In the genomic region with DNA sequence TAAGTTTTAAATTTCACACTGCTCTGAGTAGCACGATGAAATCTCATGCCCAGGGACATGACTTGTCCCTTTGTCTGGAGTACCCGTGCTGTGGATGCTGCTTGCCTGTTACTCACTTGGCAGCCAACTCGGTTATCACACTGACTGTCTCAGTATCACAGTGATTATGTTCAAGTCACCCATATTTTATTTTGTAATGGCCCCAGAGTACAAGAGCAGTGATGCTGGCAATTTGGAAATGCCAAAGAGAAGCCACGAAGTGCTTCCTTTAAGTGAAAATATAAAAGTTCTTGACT, we compare ENCODE assay signal across 20 cellular contexts. TPM values are rescaled to one million over a fixed set of nuclear protein-coding genes. Genes with fewer than 3 reads are reported as not detected.
A peak's percentile ranks its signal among the peaks of the same experiment; 100 is the strongest.
DNase-seq lines count a peak whose midpoint lies in the region; ATAC-seq, FAIRE-seq and TF ChIP-seq lines count a peak whose summit lies in the region.
"Had no signal": no experiment of that assay in that cellular context is flagged by ENCODE, and none has a peak within 500 bp of the region (broad histone marks: within the 10 kb centered on the region; RNA-seq: fewer than 3 reads in every experiment).

No MANE protein-coding gene starts in this region.

- H3K9me2 ChIP-seq in GM23248 (ENCODE audit: insufficient read depth) (no peaks in the 10 kb centered on the region), MM.1S (replicated peaks; ENCODE audit: insufficient read depth, low read length) (no peaks in the 10 kb centered on the region)

- H3K9me3 Mint-ChIP-seq in WTC11, result peaks cover 4% of the 10 kb centered on the region; the same call in 1 of the 2 replicates
- no peaks in the 10 kb centered on the region for H3K9me3 Mint-ChIP-seq in activated T-cell treated with anti-CD3 and anti-CD28 coated beads, Interleukin-2, amount 50 U/mL, for 72 hours
- H3K9me3 Mint-ChIP-seq: CD4-positive, alpha-beta memory T cell; H9 had no signal

- DNase-seq in GM23248 (peak; percentile 18), MM.1S (no peak), WTC11 (ENCODE audit: low spot score) (no peak), foreskin keratinocyte (no peak), ascending aorta (ENCODE audit: low spot score in 2 of 2) (no peak), HTR-8/SVneo (ENCODE audit: insufficient read length, low spot score) (no peak), lower lobe of right lung (no peak)
- no peak for DNase-seq in activated T-cell treated with anti-CD3 and anti-CD28 coated beads, Interleukin-2, amount 50 U/mL, for 72 hours
- DNase-seq: BE2C; CD4-positive, alpha-beta memory T cell; COR-L47; DND-41; GDM1; H9 had no signal

- H4K20me1 ChIP-seq in GM23248 (ENCODE audit: insufficient read depth) (no peaks in the 10 kb centered on the region), MM.1S (ENCODE audit: insufficient read depth, low read length) (no peaks in the 10 kb centered on the region)

- H3K9me3 ChIP-seq in GM23248 (ENCODE audit: low read depth) (no peaks in the 10 kb centered on the region), MM.1S (replicated peaks; ENCODE audit: insufficient read depth, low read length) (no peaks in the 10 kb centered on the region), ascending aorta (no peaks in the 10 kb centered on the region), lower lobe of right lung (no peaks in the 10 kb centered on the region)
- H3K9me3 ChIP-seq: A549, BE2C had no signal

- no peak for FAIRE-seq in HTR-8/SVneo (lab: Jason Lieb, UNC)
- FAIRE-seq: A549, D721Med, GM12892, GM19239 had no signal

- in situ Hi-C loops in GM23248 (cut with MboI), result no loop called here

- H2AFZ ChIP-seq in GM23248, result no peak overlapping the region
- peak overlapping the region; percentile 12; the same call in 1 of the 2 replicates for H2AFZ ChIP-seq in MM.1S (ENCODE audit: low read length)

- no peaks in the 10 kb centered on the region for H3K36me3 Mint-ChIP-seq in WTC11
- no peaks in the 10 kb centered on the region for H3K36me3 Mint-ChIP-seq in activated T-cell treated with anti-CD3 and anti-CD28 coated beads, Interleukin-2, amount 50 U/mL, for 72 hours (ENCODE audit: insufficient read depth in 2 of 2)
- H3K36me3 Mint-ChIP-seq: CD4-positive, alpha-beta memory T cell had no signal

- H3K27me3 ChIP-seq in GM23248 (replicated peaks; ENCODE audit: insufficient read depth) (peaks cover 11% of the 10 kb centered on the region; the same call in 1 of the 2 replicates), MM.1S (replicated peaks; ENCODE audit: insufficient read depth, low read length) (no peaks in the 10 kb centered on the region), foreskin keratinocyte (peaks cover 2% of the 10 kb centered on the region), ascending aorta (no peaks in the 10 kb centered on the region), lower lobe of right lung (ENCODE audit: low read depth) (no peaks in the 10 kb centered on the region)

- ATAC-seq in WTC11 (no peak), foreskin keratinocyte (peak; percentile 11), lower lobe of right lung (no peak)
- no peak for ATAC-seq in activated T-cell treated with anti-CD3 and anti-CD28 coated beads, Interleukin-2, amount 50 U/mL, for 72 hours (replicated peaks in 1 of 2)
- ATAC-seq: A549 had no signal

- H3K27ac ChIP-seq in GM23248 (no peak overlapping the region), MM.1S (ENCODE audit: low read length) (no peak overlapping the region), foreskin keratinocyte (no peak overlapping the region), ascending aorta (no peak overlapping the region), lower lobe of right lung (no peak overlapping the region)
- H3K27ac ChIP-seq: A549, C4-2B had no signal

- H3K79me2 ChIP-seq in GM23248 (ENCODE audit: insufficient read depth), result no peaks in the 10 kb centered on the region
- no peaks in the 10 kb centered on the region for H3K79me2 ChIP-seq in MM.1S (ENCODE audit: low read length)

- H3K4me2 ChIP-seq in GM23248 (ENCODE audit: unreplicated experiment), result no peak overlapping the region
- peak overlapping the region; percentile 55; the same call in 1 of the 2 replicates for H3K4me2 ChIP-seq in MM.1S (ENCODE audit: low read depth, low read length)
- H3K4me2 ChIP-seq: A549 had no signal

- H3K4me1 ChIP-seq in GM23248 (ENCODE audit: insufficient read depth) (no peaks in the 10 kb centered on the region), MM.1S (ENCODE audit: low read length) (peaks cover 33% of the 10 kb centered on the region), foreskin keratinocyte (no peaks in the 10 kb centered on the region), ascending aorta (peaks cover 0 to 3% of the 10 kb centered on the region in 2 donors), lower lobe of right lung (no peaks in the 10 kb centered on the region)
- H3K4me1 ChIP-seq: A549, BE2C had no signal

- H3K36me3 ChIP-seq in GM23248 (ENCODE audit: low read depth) (no peaks in the 10 kb centered on the region), MM.1S (replicated peaks; ENCODE audit: insufficient read depth, low read length) (no peaks in the 10 kb centered on the region), ascending aorta (no peaks in the 10 kb centered on the region), lower lobe of right lung (no peaks in the 10 kb centered on the region)
- H3K36me3 ChIP-seq: BE2C had no signal

- H3K4me3 Mint-ChIP-seq in WTC11, result no peak overlapping the region
- no peak overlapping the region for H3K4me3 Mint-ChIP-seq in activated T-cell treated with anti-CD3 and anti-CD28 coated beads, Interleukin-2, amount 50 U/mL, for 72 hours
- H3K4me3 Mint-ChIP-seq: CD4-positive, alpha-beta memory T cell; H9 had no signal

- H3F3A ChIP-seq in GM23248 (ENCODE audit: insufficient read depth), result no peaks in the 10 kb centered on the region
- H3F3A ChIP-seq in MM.1S (ENCODE audit: insufficient read depth, low read length), result no peaks in the 10 kb centered on the region

- CTCF ChIA-PET in WTC11 (lab: Charles Lee), result no interaction called here

- no peak overlapping the region for H3K9ac ChIP-seq in GM23248
- no peak overlapping the region for H3K9ac ChIP-seq in MM.1S (ENCODE audit: low read length)

- H3K27me3 Mint-ChIP-seq in WTC11 (ENCODE audit: low read depth), result peaks cover 3% of the 10 kb centered on the region
- peaks cover 19% of the 10 kb centered on the region for H3K27me3 Mint-ChIP-seq in activated T-cell treated with anti-CD3 and anti-CD28 coated beads, Interleukin-2, amount 50 U/mL, for 72 hours (ENCODE audit: low read depth)

- no peak overlapping the region for H3K4me3 ChIP-seq in GM23248
- H3K4me3 ChIP-seq in MM.1S (ENCODE audit: low read length), result no peak overlapping the region
- H3K4me3 ChIP-seq in ascending aorta, result no peak overlapping the region
- no peak overlapping the region for H3K4me3 ChIP-seq in lower lobe of right lung
- H3K4me3 ChIP-seq: A549 had no signal

- POLR2A ChIA-PET in WTC11 (lab: Charles Lee), result interaction anchor here (0.7 kb wide), 1 partner anchor 1518 kb away, joined by 3 read pairs; no protein-coding TSS in a partner anchor

- WGBS in GM23248 (ENCODE audit: low coverage in 1 of 2, low lambda C conversion rate in 2 of 2, missing lambda C conversion rate in 2 of 2), 2 experiments, result 9 to 10% methylated on average over 4 of the region's 4 CpGs

- intact Hi-C loops in ascending aorta (cut with DNase I) (no loop called here), lower lobe of right lung (cut with DNase I) (no loop called here)

- no peak overlapping the region for H3K27ac Mint-ChIP-seq in WTC11
- H3K27ac Mint-ChIP-seq in activated T-cell treated with anti-CD3 and anti-CD28 coated beads, Interleukin-2, amount 50 U/mL, for 72 hours, result no peak overlapping the region

- H3K4me1 Mint-ChIP-seq in WTC11, result peaks cover 65% of the 10 kb centered on the region
- H3K4me1 Mint-ChIP-seq in activated T-cell treated with anti-CD3 and anti-CD28 coated beads, Interleukin-2, amount 50 U/mL, for 72 hours (ENCODE audit: low read depth), result no peaks in the 10 kb centered on the region

- no peak for TF ChIP-seq CTCF in MM.1S (IDR thresholded peaks at IDR 0.05; ENCODE audit: low read length)
- no peak for TF ChIP-seq CTCF in WTC11 (IDR thresholded peaks at IDR 0.05)
- TF ChIP-seq CTCF in foreskin keratinocyte (conservative IDR thresholded peaks at IDR 0.05), result no peak
- no peak for TF ChIP-seq CTCF in ascending aorta (IDR thresholded peaks at IDR 0.05)
- TF ChIP-seq CTCF in lower lobe of right lung (IDR thresholded peaks at IDR 0.05), result no peak

TF ChIP-seq in WTC11, 78 proteins besides CTCF, POLR2A, EP300 and RAD21 (continues in another document):
- no peak for TF ChIP-seq ATF1 (CRISPR knock-in tag; IDR thresholded peaks at IDR 0.05)

RNA-seq across cellular contexts. Expression of a gene that starts 22.8 kb away (rescaled TPM):
- not detected in 2 replicates for total RNA-seq in GM23248 (2014; rRNA removed; shearing (Covaris generic))
- not detected in 2 replicates for polyA plus RNA-seq in GM23248 (2016; fragmentation: Nextera tagmentation; extraction: Ambion mirVana)
- 57.3 to 79.1 TPM (median 66.0 TPM) in 3 replicates for total RNA-seq in WTC11 (2021)
- not detected in 2 replicates for total RNA-seq in foreskin keratinocyte
- polyA plus RNA-seq in foreskin keratinocyte, result not detected in 2 replicates
- not detected for total RNA-seq in activated T-cell treated with anti-CD3 and anti-CD28 coated beads, Interleukin-2, amount 50 U/mL, for 72 hours
- not detected for total RNA-seq in ascending aorta
- total RNA-seq in lower lobe of right lung, result 624 TPM
- total RNA-seq: CD4-positive, alpha-beta memory T cell had no signal
- polyA plus RNA-seq: A549; AG04450; CD4-positive, alpha-beta memory T cell had no signal

RNA-seq across cellular contexts. Expression of a gene that starts 24.3 kb away (rescaled TPM):
- not detected in 2 replicates for total RNA-seq in GM23248 (2014; rRNA removed; shearing (Covaris generic))
- polyA plus RNA-seq in GM23248 (2016; fragmentation: Nextera tagmentation; extraction: Ambion mirVana) (not detected in 2 replicates), foreskin keratinocyte (0.17 TPM in 1 of 2 replicates, not detected in the other)
- total RNA-seq in WTC11 (2021) (5.4 to 10.6 TPM (median 5.5 TPM) in 3 replicates), foreskin keratinocyte (not detected in 2 replicates), ascending aorta (not detected), lower lobe of right lung (not detected)
- not detected for total RNA-seq in activated T-cell treated with anti-CD3 and anti-CD28 coated beads, Interleukin-2, amount 50 U/mL, for 72 hours
- total RNA-seq: CD4-positive, alpha-beta memory T cell had no signal
- polyA plus RNA-seq: AG04450; CD4-positive, alpha-beta memory T cell had no signal

RNA-seq across cellular contexts. Expression of a gene that starts 50.6 kb away (rescaled TPM):
- not detected in 2 replicates for total RNA-seq in GM23248 (2014; rRNA removed; shearing (Covaris generic))
- polyA plus RNA-seq in GM23248 (2016; fragmentation: Nextera tagmentation; extraction: Ambion mirVana) (0.43 and 1.5 TPM in 2 replicates), foreskin keratinocyte (0.10 TPM in 1 of 2 replicates, not detected in the other)
- total RNA-seq in WTC11 (2021) (not detected in 3 replicates), foreskin keratinocyte (0.65 TPM in 1 of 2 replicates, not detected in the other), ascending aorta (62.8 TPM), lower lobe of right lung (not detected)
- not detected for total RNA-seq in activated T-cell treated with anti-CD3 and anti-CD28 coated beads, Interleukin-2, amount 50 U/mL, for 72 hours
- total RNA-seq: CD4-positive, alpha-beta memory T cell; H9 had no signal
- polyA plus RNA-seq: A549; AG04450; CD4-positive, alpha-beta memory T cell had no signal

Comparison
In these comparisons a context has a peak if more than half of its experiments do, and no peak if none do; other contexts are left out.
1. RNA of a gene that starts 22.8 kb away (total RNA-seq): 624 TPM in lower lobe of right lung (single experiment) and 57.3 to 79.1 TPM in WTC11; not detected in GM23248, not detected in foreskin keratinocyte, not detected in activated T-cell treated with anti-CD3 and anti-CD28 coated beads, Interleukin-2, amount 50 U/mL, for 72 hours and not detected in ascending aorta (single experiment); every median in the first group is over 10 times any median in the second.
2. RNA of a gene that starts 50.6 kb away (total RNA-seq): 62.8 TPM in ascending aorta (single experiment); not detected in GM23248, not detected in WTC11, 0.65 TPM in foreskin keratinocyte, not detected in activated T-cell treated with anti-CD3 and anti-CD28 coated beads, Interleukin-2, amount 50 U/mL, for 72 hours and not detected in lower lobe of right lung (single experiment); every median in the first group is over 10 times any median in the second.